In genomic region chr2:68074050-68074449, GRCh38 we compare ENCODE assay signal across 28 cellular contexts.
"Had no signal": no experiment of that assay in that cellular context is flagged by ENCODE, and none has a peak within 500 bp of the region (broad histone marks: within the 10 kb centered on the region; RNA-seq: fewer than 3 reads in every experiment).

No MANE protein-coding gene starts in this region.

- H3K27ac ChIP-seq: colonic mucosa, coronary artery, dorsolateral prefrontal cortex, epithelial cell of prostate, esophagus muscularis mucosa, esophagus squamous epithelium, foreskin keratinocyte, gastrocnemius medialis, gastroesophageal sphincter, heart left ventricle, heart right ventricle had no signal

- ATAC-seq: effector memory CD8-positive, alpha-beta T cell; esophagus mucosa; foreskin keratinocyte; gastrocnemius medialis; gastroesophageal sphincter; heart left ventricle; heart right ventricle had no signal

- H3K36me3 ChIP-seq: colonic mucosa, esophagus muscularis mucosa, esophagus squamous epithelium, gastrocnemius medialis, gastroesophageal sphincter, heart left ventricle, heart right ventricle had no signal

- H3K9me3 ChIP-seq: colonic mucosa, esophagus muscularis mucosa, esophagus squamous epithelium, gastrocnemius medialis, gastroesophageal sphincter, heart left ventricle, heart right ventricle had no signal

- DNase-seq: colonic mucosa; cortex of kidney; dermis blood vessel endothelial cell; dorsolateral prefrontal cortex; effector CD4-positive, alpha-beta T cell; effector CD8-positive, alpha-beta T cell; effector memory CD4-positive, alpha-beta T cell; effector memory CD8-positive, alpha-beta T cell; endodermal cell; erythroblast; esophagus squamous epithelium; foreskin fibroblast; foreskin keratinocyte; foreskin melanocyte; gastrocnemius medialis; glutamatergic neuron; head of caudate nucleus; heart left ventricle; heart right ventricle had no signal

- FAIRE-seq: colon, endometrium, endothelial cell of umbilical vein, frontal cortex had no signal

- H3K4me3 ChIP-seq: colonic mucosa, coronary artery, dorsolateral prefrontal cortex, esophagus muscularis mucosa, esophagus squamous epithelium, gastrocnemius medialis, gastroesophageal sphincter, heart left ventricle, heart right ventricle had no signal

- H3K27me3 ChIP-seq: colonic mucosa, dorsolateral prefrontal cortex, esophagus muscularis mucosa, esophagus squamous epithelium, gastrocnemius medialis, gastroesophageal sphincter, heart left ventricle, heart right ventricle had no signal

- H3K4me1 ChIP-seq: colonic mucosa, esophagus muscularis mucosa, esophagus squamous epithelium, foreskin keratinocyte, gastrocnemius medialis, gastroesophageal sphincter, heart left ventricle, heart right ventricle had no signal
